In genomic region chr3:77102916-77103769, GRCh38 we compare ENCODE assay signal across 19 cellular contexts.
A peak's percentile ranks its signal among the peaks of the same experiment; 100 is the strongest.
DNase-seq lines count a peak whose midpoint lies in the region; TF ChIP-seq lines count a peak whose summit lies in the region.
"Had no signal": no experiment of that assay in that cellular context is flagged by ENCODE, and none has a peak within 500 bp of the region (broad histone marks: within the 10 kb centered on the region; RNA-seq: fewer than 3 reads in every experiment).

No MANE protein-coding gene starts in this region.

- peaks cover 46% of the 10 kb centered on the region for H3K4me1 Mint-ChIP-seq in glutamatergic neuron (ENCODE audit: low read depth, unreplicated experiment)
- H3K4me1 Mint-ChIP-seq in immature natural killer cell, result no peaks in the 10 kb centered on the region

- no peak for TF ChIP-seq CTCF in astrocyte of the cerebellum (IDR thresholded peaks at IDR 0.05; ENCODE audit: low read depth, low read length, missing control alignments)
- no peak for TF ChIP-seq CTCF in glutamatergic neuron (IDR thresholded peaks at IDR 0.05; ENCODE audit: partially characterized antibody, unreplicated experiment)

- DNase-seq in AG08396 (ENCODE audit: low spot score), result peak; percentile 25
- DNase-seq in NCI-H146 (lab: John Stamatoyannopoulos, UW), result peak; percentile 84
- peak; percentile 4 for DNase-seq in astrocyte of the cerebellum (ENCODE audit: low read depth)
- DNase-seq in glutamatergic neuron, result peak; percentile 81
- DNase-seq in inferior parietal cortex (ENCODE audit: extremely low spot score), result no peak
- DNase-seq in immature natural killer cell, result no peak
- no peak for DNase-seq in activated gamma-delta T cell treated with Interleukin-2 at 50 U/mL for 16 hours
- DNase-seq in NCI-H1436 treated with DMSO at 0.1 percent for 48 hours (lab: John Stamatoyannopoulos, UW), result no peak
- DNase-seq: activated CD4-positive, alpha-beta T cell treated with anti-CD3 and anti-CD28 coated beads, Interleukin-2, amount 50 U/mL, for 48 hours; activated T-cell treated with anti-CD3 and anti-CD28 coated beads, Interleukin-2, amount 50 U/mL, for 4 hours; central memory CD4-positive, alpha-beta T cell; effector memory CD4-positive, alpha-beta T cell; left lung; MM.1S; NCI-H2029 treated with DMSO at 0.1 percent for 48 hours; stimulated activated CD4-positive, alpha-beta T cell treated with anti-CD3 and anti-CD28 coated beads, Interleukin-4, amount 100 ng/mL, for 24 hours; stimulated activated CD8-positive, alpha-beta memory T cell treated with anti-CD3 and anti-CD28 coated beads, Interleukin-4, amount 100 ng/mL, for 48 hours; T-helper 1 cell had no signal

- no peak overlapping the region for H3K4me3 ChIP-seq in astrocyte of the cerebellum (ENCODE audit: low read depth, low read length)
- H3K4me3 ChIP-seq: left lung had no signal

- H3K27me3 Mint-ChIP-seq in glutamatergic neuron (ENCODE audit: unreplicated experiment), result peaks cover 9% of the 10 kb centered on the region
- H3K27me3 Mint-ChIP-seq in immature natural killer cell (ENCODE audit: low read depth in 3 of 3), result peaks cover 0 to 1% (median 0%) of the 10 kb centered on the region in 3 donors

- no peaks in the 10 kb centered on the region for H3K36me3 Mint-ChIP-seq in glutamatergic neuron (ENCODE audit: unreplicated experiment)
- peaks cover 0 to 3% (median 0%) of the 10 kb centered on the region in 3 donors for H3K36me3 Mint-ChIP-seq in immature natural killer cell
- H3K36me3 Mint-ChIP-seq: activated naive CD4-positive, alpha-beta T cell treated with anti-CD3 and anti-CD28 coated beads, Interleukin-2, amount 50 U/mL, for 72 hours had no signal

- H3K4me3 Mint-ChIP-seq in glutamatergic neuron (ENCODE audit: unreplicated experiment) (peak overlapping the region; percentile 56), immature natural killer cell (no peak overlapping the region)
- H3K4me3 Mint-ChIP-seq: activated T-cell treated with anti-CD3 and anti-CD28 coated beads, Interleukin-2, amount 50 U/mL, for 4 hours had no signal

- H3K27ac Mint-ChIP-seq in glutamatergic neuron (ENCODE audit: unreplicated experiment) (peak overlapping the region; percentile 87), immature natural killer cell (no peak overlapping the region)
- H3K27ac Mint-ChIP-seq: activated naive CD4-positive, alpha-beta T cell treated with anti-CD3 and anti-CD28 coated beads, Interleukin-2, amount 50 U/mL, for 72 hours had no signal

- in situ Hi-C loops in astrocyte of the cerebellum (cut with HindIII; ENCODE audit: low sequenced_read_pairs), result no loop called here

- H3K9me3 Mint-ChIP-seq in glutamatergic neuron (ENCODE audit: unreplicated experiment), result peaks cover 5% of the 10 kb centered on the region
- peaks cover 11 to 44% (median 22%) of the 10 kb centered on the region in 6 donors for H3K9me3 Mint-ChIP-seq in immature natural killer cell

Comparison
In these comparisons a context has a peak if more than half of its experiments do, and no peak if none do; other contexts are left out.
1. DNase-seq: peak in AG08396 (single experiment), NCI-H146 (single experiment), astrocyte of the cerebellum (single experiment) and glutamatergic neuron (single experiment); none in inferior parietal cortex (single experiment), immature natural killer cell (0 of 3), activated gamma-delta T cell treated with Interleukin-2 at 50 U/mL for 16 hours (single experiment) and NCI-H1436 treated with DMSO at 0.1 percent for 48 hours (single experiment).